21 cellular contexts compared by ENCODE assay signal in genomic region chr4:25845841-25846653, GRCh38.
"Had no signal": no experiment of that assay in that cellular context is flagged by ENCODE, and none has a peak within 500 bp of the region (broad histone marks: within the 10 kb centered on the region; RNA-seq: fewer than 3 reads in every experiment).

No MANE protein-coding gene starts in this region.

- H3K27ac Mint-ChIP-seq: activated CD4-positive, alpha-beta T cell treated with anti-CD3 and anti-CD28 coated beads, Interleukin-2, amount 10 ng/mL, durations not matched to agents 7 days and 5 days; mesothelial cell of epicardium; neural progenitor cell; progenitor cell of endocrine pancreas; stimulated activated naive CD8-positive, alpha-beta T cell treated with anti-CD3 and anti-CD28 coated beads, Interleukin-15, Interleukin-2, amounts not matched to agents 100 ng/mL and 50 ng/mL, for 24 hours had no signal

- DNase-seq: activated CD4-positive, alpha-beta T cell treated with anti-CD3 and anti-CD28 coated beads, Interleukin-2, amount 10 ng/mL, durations not matched to agents 7 days and 5 days; activated CD8-positive, alpha-beta memory T cell treated with anti-CD3 and anti-CD28 coated beads, Interleukin-2, amount 50 U/mL, for 4 hours; effector memory CD4-positive, alpha-beta T cell; foreskin keratinocyte; immature natural killer cell; left lung; naive thymus-derived CD8-positive, alpha-beta T cell; retina; stimulated activated CD4-positive, alpha-beta T cell treated with anti-CD3 and anti-CD28 coated beads, Interleukin-4, amount 100 ng/mL, for 24 hours; substantia nigra; T-helper 9 cell; thyroid gland; upper lobe of right lung had no signal

- H3K27ac ChIP-seq: breast epithelium, foreskin keratinocyte, left lung, neural progenitor cell, thyroid gland, upper lobe of right lung had no signal

- H3K4me1 ChIP-seq: breast epithelium, foreskin keratinocyte had no signal

- H2AFZ ChIP-seq: neural progenitor cell had no signal

- H3K36me3 ChIP-seq: breast epithelium, neural progenitor cell, thyroid gland had no signal

- H3K4me3 ChIP-seq: breast epithelium, left lung, lung, neural progenitor cell, thyroid gland, upper lobe of right lung had no signal

- H3K4me1 Mint-ChIP-seq: mesothelial cell of epicardium had no signal

- H3K9me3 ChIP-seq: breast epithelium, left lung, thyroid gland, upper lobe of right lung had no signal

- H3K27me3 Mint-ChIP-seq: activated CD4-positive, alpha-beta T cell treated with anti-CD3 and anti-CD28 coated beads, Interleukin-2, amount 10 ng/mL, durations not matched to agents 7 days and 5 days; central memory CD8-positive, alpha-beta T cell; progenitor cell of endocrine pancreas; stimulated activated naive CD8-positive, alpha-beta T cell treated with anti-CD3 and anti-CD28 coated beads, Interleukin-15, Interleukin-2, amounts not matched to agents 100 ng/mL and 50 ng/mL, for 24 hours had no signal

- H3K9ac ChIP-seq: neural progenitor cell had no signal

- H3K4me3 Mint-ChIP-seq: activated CD4-positive, alpha-beta T cell treated with anti-CD3 and anti-CD28 coated beads, Interleukin-2, amount 10 ng/mL, durations not matched to agents 7 days and 5 days; central memory CD8-positive, alpha-beta T cell; immature natural killer cell; mesothelial cell of epicardium; neural progenitor cell; stimulated activated naive CD8-positive, alpha-beta T cell treated with anti-CD3 and anti-CD28 coated beads, Interleukin-15, Interleukin-2, amounts not matched to agents 100 ng/mL and 50 ng/mL, for 24 hours had no signal

- H3K9me3 Mint-ChIP-seq: activated CD4-positive, alpha-beta T cell treated with anti-CD3 and anti-CD28 coated beads, Interleukin-2, amount 10 ng/mL, durations not matched to agents 7 days and 5 days; activated naive CD4-positive, alpha-beta T cell treated with anti-CD3 and anti-CD28 coated beads, Interleukin-2, amount 50 U/mL, for 72 hours; central memory CD8-positive, alpha-beta T cell; immature natural killer cell; naive thymus-derived CD8-positive, alpha-beta T cell; neural progenitor cell; stimulated activated naive CD8-positive, alpha-beta T cell treated with anti-CD3 and anti-CD28 coated beads, Interleukin-15, Interleukin-2, amounts not matched to agents 100 ng/mL and 50 ng/mL, for 24 hours had no signal

- ATAC-seq: foreskin keratinocyte; left lung; naive thymus-derived CD8-positive, alpha-beta T cell; upper lobe of right lung had no signal

- H3K27me3 ChIP-seq: breast epithelium, foreskin keratinocyte, left lung, neural progenitor cell, thyroid gland, upper lobe of right lung had no signal

- H3K4me2 ChIP-seq: neural progenitor cell had no signal
